13 cellular contexts compared by ENCODE assay signal in the genomic region with DNA sequence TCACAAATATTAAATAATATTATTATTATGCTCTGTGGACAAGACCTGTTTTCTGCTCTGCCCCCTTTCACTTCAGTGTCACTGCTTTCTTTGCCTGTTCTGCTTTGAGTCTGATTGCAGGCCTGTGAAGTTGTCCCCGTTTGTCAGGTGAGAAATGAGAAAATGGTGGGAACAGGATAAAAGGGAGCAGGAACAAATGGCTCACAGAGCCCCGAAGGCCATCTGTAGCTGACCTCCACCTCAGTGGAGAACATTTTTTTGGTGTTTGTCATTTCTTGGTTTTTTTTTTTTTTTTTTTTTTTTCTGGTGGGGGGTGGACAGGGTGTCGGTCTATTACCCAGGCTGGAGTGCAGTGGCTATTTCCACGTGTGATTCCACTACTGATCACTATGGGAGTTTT. TPM values are rescaled to one million over a fixed set of nuclear protein-coding genes. Genes with fewer than 3 reads are reported as not detected.
"Had no signal": no experiment of that assay in that cellular context is flagged by ENCODE, and none has a peak within 500 bp of the region (broad histone marks: within the 10 kb centered on the region; RNA-seq: fewer than 3 reads in every experiment).

No MANE protein-coding gene starts in this region.

- DNase-seq: activated CD4-positive, alpha-beta T cell treated with anti-CD3 and anti-CD28 coated beads for 4 hours; activated CD8-positive, alpha-beta memory T cell treated with anti-CD3 and anti-CD28 coated beads, Interleukin-2, amount 50 U/mL, for 48 hours; activated naive CD8-positive, alpha-beta T cell treated with anti-CD3 and anti-CD28 coated beads, Interleukin-2, amount 10 ng/mL, durations not matched to agents 7 days and 5 days; activated T-cell treated with anti-CD3 and anti-CD28 coated beads, Interleukin-2, amount 50 U/mL, for 72 hours; hypothalamus; kidney; left ventricle myocardium superior; mesendoderm; upper lobe of right lung; WERI-Rb-1 had no signal

- H3K27ac ChIP-seq: thoracic aorta, upper lobe of right lung, WERI-Rb-1 had no signal

- H3K4me3 ChIP-seq: thoracic aorta, upper lobe of right lung had no signal

- H3K36me3 ChIP-seq: thoracic aorta, upper lobe of right lung had no signal

- H3K4me1 ChIP-seq: upper lobe of right lung had no signal

- H3K9me3 ChIP-seq: thoracic aorta, upper lobe of right lung had no signal

- H3K27me3 ChIP-seq: upper lobe of right lung had no signal

RNA-seq across cellular contexts. Expression of a gene that starts 13.2 kb away (rescaled TPM):
- total RNA-seq: glomerular endothelial cell; natural killer cell treated with Interleukin-12 subunit alpha and Interleukin-12 subunit beta and Interleukin-15 and Interleukin-18, amount 100 ng/mL, for 72 hours; thoracic aorta had no signal

RNA-seq across cellular contexts. Expression of a gene that starts 17.8 kb away (rescaled TPM):
- total RNA-seq: natural killer cell treated with Interleukin-12 subunit alpha and Interleukin-12 subunit beta and Interleukin-15 and Interleukin-18, amount 100 ng/mL, for 72 hours had no signal
